Comparison of ENCODE assay signal across 8 cellular contexts in the genomic region with DNA sequence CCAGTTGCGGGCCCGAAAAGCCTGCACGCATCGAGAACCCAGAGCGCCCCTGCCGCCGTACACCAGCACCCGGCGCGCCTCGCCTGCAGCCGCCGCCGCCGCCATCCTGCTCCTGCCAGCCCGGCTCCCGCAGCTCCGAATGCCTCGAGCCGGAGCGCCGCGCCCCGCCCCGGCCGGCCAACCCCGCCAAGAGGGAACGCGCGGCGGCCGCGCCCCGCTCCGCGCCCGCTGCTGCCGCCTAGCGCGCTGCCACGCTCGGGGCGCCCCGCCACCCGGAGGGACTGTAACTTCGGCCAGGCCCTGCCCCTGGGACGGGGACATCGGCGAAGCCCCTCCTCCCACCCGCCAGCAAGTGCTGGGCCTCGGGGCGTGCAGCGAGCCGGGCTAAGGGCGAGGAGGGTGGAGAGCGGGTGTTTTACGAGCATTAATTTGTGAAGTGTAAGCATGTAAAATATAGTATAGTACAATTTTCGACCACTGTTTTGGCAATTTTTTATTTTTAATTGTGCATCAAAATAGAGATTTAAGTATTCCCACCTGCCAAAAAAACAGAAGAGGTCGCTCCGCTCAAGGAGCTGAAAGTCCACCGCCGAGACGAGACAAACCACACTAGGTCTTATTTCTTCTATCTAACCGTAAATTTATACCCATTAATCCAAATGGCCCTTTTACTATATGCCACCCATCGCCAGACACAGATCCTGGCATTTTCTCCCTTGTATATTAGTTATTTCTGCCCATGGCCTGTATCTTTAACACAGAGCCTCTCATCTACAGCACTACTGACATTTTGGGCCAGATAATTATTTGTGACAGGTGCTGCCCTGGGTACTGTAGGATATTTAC. TPM values are rescaled to one million over a fixed set of nuclear protein-coding genes. Genes with fewer than 3 reads are reported as not detected.
DNase-seq lines count a peak whose midpoint lies in the region; ATAC-seq and TF ChIP-seq lines count a peak whose summit lies in the region.

TSS of gene QDPR (minus strand) at position 141 of the 846 bp plus-strand sequence. CDS start at position 105, 36 bp downstream.

- H3K79me2 ChIP-seq in SK-N-SH (ENCODE audit: insufficient read depth) (peaks cover 7% of the 10 kb centered on the region; the same call in 1 of the 2 replicates), osteoblast (ENCODE audit: insufficient read depth, low read length) (peaks cover 19% of the 10 kb centered on the region)

- POLR2A ChIA-PET in SK-N-SH (lab: Yijun Ruan, JAX), result interaction anchor here (0.5 to 6.0 kb wide), 3 partner anchors 21 to 90 kb away, joined by 3 to 67 read pairs (median 9); no protein-coding TSS in a partner anchor

- H3K4me3 ChIP-seq in SK-N-SH (ENCODE audit: low read depth in 2 of 2, low read length in 1 of 2) (peak within 1 kb of the TSS; percentile 75 to 79), osteoblast (ENCODE audit: insufficient read depth, low read length) (peak within 1 kb of the TSS; percentile 80), testis (peak within 1 kb of the TSS; percentile 62 to 76)

- H3K27ac ChIP-seq in SK-N-SH (ENCODE audit: low read depth in 2 of 2, low read length in 1 of 2) (peak within 1 kb of the TSS in 1 of 2 experiments; percentile 85; a peak in 2 of 4 replicates), osteoblast (ENCODE audit: low read depth, low read length) (peak within 1 kb of the TSS; percentile 34), testis (peak within 1 kb of the TSS; percentile 63 to 69)

- H3K36me3 ChIP-seq in SK-N-SH (replicated peaks in 1 of 2; ENCODE audit: control insufficient read depth in 1 of 2, insufficient read depth in 2 of 2, low read length in 1 of 2), result peaks cover 0 to 5% of the 10 kb centered on the region in 2 experiments
- no peaks in the 10 kb centered on the region for H3K36me3 ChIP-seq in osteoblast (ENCODE audit: insufficient read depth, low read length)
- no peaks in the 10 kb centered on the region for H3K36me3 ChIP-seq in testis (ENCODE audit: low read depth, missing control alignments)

- peak; percentile 48 for TF ChIP-seq CTCF in SK-N-SH (IDR thresholded peaks at IDR 0.05)
- no peak for TF ChIP-seq CTCF in osteoblast (IDR thresholded peaks at IDR 0.05; ENCODE audit: extremely low read depth, low read depth, low read length)
- peak; percentile 10 to 24 (median 19) for TF ChIP-seq CTCF in testis (IDR thresholded peaks at IDR 0.05)

- TF ChIP-seq EP300 in SK-N-SH (IDR thresholded peaks at IDR 0.05; ENCODE audit: borderline replicate concordance in 1 of 2, low read depth in 1 of 2, low read length in 1 of 2), result no peak

- no peak for TF ChIP-seq POLR2A in testis (IDR thresholded peaks at IDR 0.05)

- WGBS in SK-N-SH (ENCODE audit: low lambda C conversion rate), result 4% methylated on average over 32 of the region's 65 CpGs
- WGBS in testis, 2 donors, result 2 to 3% methylated on average over 21 to 42 of the region's 65 CpGs

- ATAC-seq in GM21515 (IDR thresholded peaks at IDR 0.05; ENCODE audit: unreplicated experiment), result peak; percentile 95

- CTCF ChIA-PET in SK-N-SH (lab: Yijun Ruan, JAX), result interaction anchor here (0.6 to 4.6 kb wide), 18 partner anchors 9 to 942 kb away, joined by 3 to 62 read pairs (median 4); no protein-coding TSS in a partner anchor

- H3F3A ChIP-seq in SK-N-SH (replicated peaks; ENCODE audit: insufficient read depth), result peaks cover 5% of the 10 kb centered on the region

- no peaks in the 10 kb centered on the region for H3K9me2 ChIP-seq in SK-N-SH

- H4K20me1 ChIP-seq in SK-N-SH (ENCODE audit: insufficient read depth) (no peaks in the 10 kb centered on the region), osteoblast (ENCODE audit: insufficient read depth, low read length) (no peaks in the 10 kb centered on the region)

- DNase-seq in Daoy (ENCODE audit: low read depth), result peak; percentile 83
- DNase-seq in HuH-7 (ENCODE audit: low spot score), result peak; percentile 95
- peak; percentile 93 for DNase-seq in SK-N-SH
- peak; percentile 76 for DNase-seq in activated naive CD4-positive, alpha-beta T cell treated with anti-CD3 and anti-CD28 coated beads, Interleukin-2, amount 50 U/mL, for 16 hours
- peak; percentile 78 for DNase-seq in glomerular visceral epithelial cell (ENCODE audit: extremely low spot score)
- DNase-seq in osteoblast (ENCODE audit: insufficient read length, low spot score, missing footprints), result peak; percentile 92
- peak; percentile 70 for DNase-seq in testis

- no peaks in the 10 kb centered on the region; the same call in 1 of the 2 replicates for H3K27me3 ChIP-seq in SK-N-SH (ENCODE audit: insufficient read depth)
- H3K27me3 ChIP-seq in osteoblast (ENCODE audit: insufficient read depth, low read length), result peaks cover 23% of the 10 kb centered on the region
- no peaks in the 10 kb centered on the region for H3K27me3 ChIP-seq in testis

- intact Hi-C loops in testis (cut with DNase I; ENCODE audit: low total_unique reads), result no loop called here

- H3K9ac ChIP-seq in SK-N-SH, result peak within 1 kb of the TSS; percentile 67

- H3K4me2 ChIP-seq in SK-N-SH (peak within 1 kb of the TSS; percentile 93), osteoblast (ENCODE audit: insufficient read depth, low read length) (peak within 1 kb of the TSS; percentile 88)

- H3K9me3 ChIP-seq in SK-N-SH (no peaks in the 10 kb centered on the region), osteoblast (ENCODE audit: low read depth, low read length) (no peaks in the 10 kb centered on the region), testis (no peaks in the 10 kb centered on the region)

- H2AFZ ChIP-seq in SK-N-SH (ENCODE audit: low read depth) (peak within 1 kb of the TSS; percentile 91), osteoblast (ENCODE audit: low read length) (peak within 1 kb of the TSS; percentile 93)

- H3K4me1 ChIP-seq in SK-N-SH (ENCODE audit: control insufficient read depth in 1 of 2, insufficient read depth in 2 of 2, low read depth in 1 of 2, low read length in 1 of 2), result peaks cover 4 to 23% of the 10 kb centered on the region in 2 experiments; a peak in 3 of 4 replicates
- peaks cover 11% of the 10 kb centered on the region for H3K4me1 ChIP-seq in osteoblast (ENCODE audit: insufficient read depth, low read length)
- H3K4me1 ChIP-seq in testis, result peaks cover 9% of the 10 kb centered on the region

- TF ChIP-seq RAD21 in SK-N-SH (IDR thresholded peaks at IDR 0.05; ENCODE audit: low read length), result peak; percentile 48

TF ChIP-seq in SK-N-SH, 30 proteins besides CTCF, POLR2A, EP300 and RAD21 (continues in another document):
- TF ChIP-seq SMC3 (IDR thresholded peaks at IDR 0.05; ENCODE audit: low read depth, low read length), result peak; percentile 16; the same call in 1 of the 2 replicates
- no peak for TF ChIP-seq NRF1 (IDR thresholded peaks at IDR 0.05; ENCODE audit: low read depth, low read length)
- peak; percentile 40; the same call in 1 of the 2 replicates for TF ChIP-seq MXI1 (IDR thresholded peaks at IDR 0.05; ENCODE audit: low read depth, low read length)
- no peak for TF ChIP-seq TCF12 (IDR thresholded peaks at IDR 0.05)
- TF ChIP-seq, protein P1, sequence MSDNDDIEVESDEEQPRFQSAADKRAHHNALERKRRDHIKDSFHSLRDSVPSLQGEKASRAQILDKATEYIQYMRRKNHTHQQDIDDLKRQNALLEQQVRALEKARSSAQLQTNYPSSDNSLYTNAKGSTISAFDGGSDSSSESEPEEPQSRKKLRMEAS (IDR thresholded peaks at IDR 0.05; ENCODE audit: low read depth), result 0 out of 2 replicates have a peak, but pooled peaks have one; percentile 1
- no peak for TF ChIP-seq GATA2 (CRISPR knock-in tag; IDR thresholded peaks at IDR 0.05)
- no peak for TF ChIP-seq USF2 (IDR thresholded peaks at IDR 0.05; ENCODE audit: borderline replicate concordance, low read depth, low read length)
- no peak for TF ChIP-seq EZH2phosphoT487 (IDR thresholded peaks at IDR 0.05; ENCODE audit: borderline replicate concordance, low read depth)
- peak; percentile 45; the same call in 1 of the 2 replicates for TF ChIP-seq TAF1 (IDR thresholded peaks at IDR 0.05; ENCODE audit: borderline replicate concordance, low read depth, low read length)
- TF ChIP-seq, protein P2, sequence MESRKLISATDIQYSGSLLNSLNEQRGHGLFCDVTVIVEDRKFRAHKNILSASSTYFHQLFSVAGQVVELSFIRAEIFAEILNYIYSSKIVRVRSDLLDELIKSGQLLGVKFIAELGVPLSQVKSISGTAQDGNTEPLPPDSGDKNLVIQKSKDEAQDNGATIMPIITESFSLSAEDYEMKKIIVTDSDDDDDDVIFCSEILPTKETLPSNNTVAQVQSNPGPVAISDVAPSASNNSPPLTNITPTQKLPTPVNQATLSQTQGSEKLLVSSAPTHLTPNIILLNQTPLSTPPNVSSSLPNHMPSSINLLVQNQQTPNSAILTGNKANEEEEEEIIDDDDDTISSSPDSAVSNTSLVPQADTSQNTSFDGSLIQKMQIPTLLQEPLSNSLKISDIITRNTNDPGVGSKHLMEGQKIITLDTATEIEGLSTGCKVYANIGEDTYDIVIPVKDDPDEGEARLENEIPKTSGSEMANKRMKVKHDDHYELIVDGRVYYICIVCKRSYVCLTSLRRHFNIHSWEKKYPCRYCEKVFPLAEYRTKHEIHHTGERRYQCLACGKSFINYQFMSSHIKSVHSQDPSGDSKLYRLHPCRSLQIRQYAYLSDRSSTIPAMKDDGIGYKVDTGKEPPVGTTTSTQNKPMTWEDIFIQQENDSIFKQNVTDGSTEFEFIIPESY (IDR thresholded peaks at IDR 0.05; ENCODE audit: borderline replicate concordance, low read depth), result no peak
- TF ChIP-seq, protein P3, sequence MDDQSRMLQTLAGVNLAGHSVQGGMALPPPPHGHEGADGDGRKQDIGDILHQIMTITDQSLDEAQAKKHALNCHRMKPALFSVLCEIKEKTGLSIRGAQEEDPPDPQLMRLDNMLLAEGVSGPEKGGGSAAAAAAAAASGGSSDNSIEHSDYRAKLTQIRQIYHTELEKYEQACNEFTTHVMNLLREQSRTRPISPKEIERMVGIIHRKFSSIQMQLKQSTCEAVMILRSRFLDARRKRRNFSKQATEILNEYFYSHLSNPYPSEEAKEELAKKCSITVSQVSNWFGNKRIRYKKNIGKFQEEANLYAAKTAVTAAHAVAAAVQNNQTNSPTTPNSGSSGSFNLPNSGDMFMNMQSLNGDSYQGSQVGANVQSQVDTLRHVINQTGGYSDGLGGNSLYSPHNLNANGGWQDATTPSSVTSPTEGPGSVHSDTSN (IDR thresholded peaks at IDR 0.05), result no peak

RNA-seq across cellular contexts. Expression of gene QDPR, which starts in this region (rescaled TPM):
- total RNA-seq in Daoy (2014; rRNA removed; shearing (Covaris generic)), result 29.0 and 30.5 TPM in 2 replicates
- polyA plus RNA-seq in SK-N-SH (2012; rRNA removed) (68.8 and 83.1 TPM in 2 replicates), testis (ENCODE audit: insufficient read depth, low read depth, low replicate concordance) (31.7 TPM)
- polyA plus RNA-seq in SK-N-SH (2012; cell fraction: cytosol; rRNA removed), result 70.0 and 84.6 TPM in 2 replicates
- 17.6 and 22.5 TPM in 2 replicates for polyA plus RNA-seq in SK-N-SH (2012; cell fraction: nucleus; rRNA removed)
- total RNA-seq in osteoblast (11.9 and 12.7 TPM in 2 replicates), testis (10 to 100 TPM; 15.9 to 20.7 TPM)
